ENCODE assay signal across 1 cellular context in the genomic region with DNA sequence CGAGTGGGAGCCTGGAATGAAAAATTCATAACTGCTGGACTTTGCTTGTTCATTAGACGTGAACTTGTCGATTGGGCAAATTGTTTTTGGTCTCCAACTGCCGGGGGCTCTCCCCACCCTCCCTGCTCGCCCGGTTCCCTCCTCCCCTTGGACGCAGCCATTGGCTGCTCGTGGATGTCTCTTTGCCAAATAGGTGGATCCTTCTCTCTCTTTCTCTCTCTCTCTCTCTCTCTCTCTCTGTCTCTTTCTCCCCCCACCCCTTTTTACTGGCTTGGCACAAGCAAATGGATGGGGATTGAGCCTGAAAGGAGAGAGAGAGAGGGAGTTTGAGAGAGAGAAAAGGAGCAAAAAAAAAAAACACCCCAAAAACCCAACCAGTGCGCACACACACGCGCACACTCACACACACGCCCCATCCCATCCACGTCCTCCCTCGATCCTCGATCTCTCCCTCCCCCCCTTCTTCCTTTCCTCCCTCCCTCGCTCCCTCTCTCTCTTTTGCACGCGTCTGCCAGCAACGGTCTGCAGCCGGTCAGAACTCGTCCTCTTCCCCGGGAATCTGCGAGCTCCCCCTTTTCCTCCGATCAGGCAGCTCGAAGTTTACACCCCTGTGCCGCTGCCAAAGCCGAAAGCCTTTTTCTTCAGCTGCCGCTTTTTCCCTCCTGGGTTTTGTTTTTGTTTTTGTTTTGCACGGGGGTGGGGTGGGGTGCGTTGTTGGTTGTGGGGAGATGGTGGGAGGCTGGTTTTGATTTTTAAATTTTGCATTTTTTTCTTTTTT.
TF ChIP-seq lines count a peak whose summit lies in the region.

No MANE protein-coding gene starts in this region.

TF ChIP-seq in K562, 482 proteins besides CTCF, POLR2A, EP300 and RAD21 (continued from another document and continues in another):
- TF ChIP-seq, protein P1, sequence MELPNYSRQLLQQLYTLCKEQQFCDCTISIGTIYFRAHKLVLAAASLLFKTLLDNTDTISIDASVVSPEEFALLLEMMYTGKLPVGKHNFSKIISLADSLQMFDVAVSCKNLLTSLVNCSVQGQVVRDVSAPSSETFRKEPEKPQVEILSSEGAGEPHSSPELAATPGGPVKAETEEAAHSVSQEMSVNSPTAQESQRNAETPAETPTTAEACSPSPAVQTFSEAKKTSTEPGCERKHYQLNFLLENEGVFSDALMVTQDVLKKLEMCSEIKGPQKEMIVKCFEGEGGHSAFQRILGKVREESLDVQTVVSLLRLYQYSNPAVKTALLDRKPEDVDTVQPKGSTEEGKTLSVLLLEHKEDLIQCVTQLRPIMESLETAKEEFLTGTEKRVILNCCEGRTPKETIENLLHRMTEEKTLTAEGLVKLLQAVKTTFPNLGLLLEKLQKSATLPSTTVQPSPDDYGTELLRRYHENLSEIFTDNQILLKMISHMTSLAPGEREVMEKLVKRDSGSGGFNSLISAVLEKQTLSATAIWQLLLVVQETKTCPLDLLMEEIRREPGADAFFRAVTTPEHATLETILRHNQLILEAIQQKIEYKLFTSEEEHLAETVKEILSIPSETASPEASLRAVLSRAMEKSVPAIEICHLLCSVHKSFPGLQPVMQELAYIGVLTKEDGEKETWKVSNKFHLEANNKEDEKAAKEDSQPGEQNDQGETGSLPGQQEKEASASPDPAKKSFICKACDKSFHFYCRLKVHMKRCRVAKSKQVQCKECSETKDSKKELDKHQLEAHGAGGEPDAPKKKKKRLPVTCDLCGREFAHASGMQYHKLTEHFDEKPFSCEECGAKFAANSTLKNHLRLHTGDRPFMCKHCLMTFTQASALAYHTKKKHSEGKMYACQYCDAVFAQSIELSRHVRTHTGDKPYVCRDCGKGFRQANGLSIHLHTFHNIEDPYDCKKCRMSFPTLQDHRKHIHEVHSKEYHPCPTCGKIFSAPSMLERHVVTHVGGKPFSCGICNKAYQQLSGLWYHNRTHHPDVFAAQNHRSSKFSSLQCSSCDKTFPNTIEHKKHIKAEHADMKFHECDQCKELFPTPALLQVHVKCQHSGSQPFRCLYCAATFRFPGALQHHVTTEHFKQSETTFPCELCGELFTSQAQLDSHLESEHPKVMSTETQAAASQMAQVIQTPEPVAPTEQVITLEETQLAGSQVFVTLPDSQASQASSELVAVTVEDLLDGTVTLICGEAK (IDR thresholded peaks at IDR 0.05) = peak; percentile 61
- TF ChIP-seq, protein P1 (CRISPR knock-in tag; IDR thresholded peaks at IDR 0.05) = no peak
- TF ChIP-seq, protein P2, sequence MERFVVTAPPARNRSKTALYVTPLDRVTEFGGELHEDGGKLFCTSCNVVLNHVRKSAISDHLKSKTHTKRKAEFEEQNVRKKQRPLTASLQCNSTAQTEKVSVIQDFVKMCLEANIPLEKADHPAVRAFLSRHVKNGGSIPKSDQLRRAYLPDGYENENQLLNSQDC (CRISPR knock-in tag; IDR thresholded peaks at IDR 0.05) = no peak
- TF ChIP-seq, protein P3, sequence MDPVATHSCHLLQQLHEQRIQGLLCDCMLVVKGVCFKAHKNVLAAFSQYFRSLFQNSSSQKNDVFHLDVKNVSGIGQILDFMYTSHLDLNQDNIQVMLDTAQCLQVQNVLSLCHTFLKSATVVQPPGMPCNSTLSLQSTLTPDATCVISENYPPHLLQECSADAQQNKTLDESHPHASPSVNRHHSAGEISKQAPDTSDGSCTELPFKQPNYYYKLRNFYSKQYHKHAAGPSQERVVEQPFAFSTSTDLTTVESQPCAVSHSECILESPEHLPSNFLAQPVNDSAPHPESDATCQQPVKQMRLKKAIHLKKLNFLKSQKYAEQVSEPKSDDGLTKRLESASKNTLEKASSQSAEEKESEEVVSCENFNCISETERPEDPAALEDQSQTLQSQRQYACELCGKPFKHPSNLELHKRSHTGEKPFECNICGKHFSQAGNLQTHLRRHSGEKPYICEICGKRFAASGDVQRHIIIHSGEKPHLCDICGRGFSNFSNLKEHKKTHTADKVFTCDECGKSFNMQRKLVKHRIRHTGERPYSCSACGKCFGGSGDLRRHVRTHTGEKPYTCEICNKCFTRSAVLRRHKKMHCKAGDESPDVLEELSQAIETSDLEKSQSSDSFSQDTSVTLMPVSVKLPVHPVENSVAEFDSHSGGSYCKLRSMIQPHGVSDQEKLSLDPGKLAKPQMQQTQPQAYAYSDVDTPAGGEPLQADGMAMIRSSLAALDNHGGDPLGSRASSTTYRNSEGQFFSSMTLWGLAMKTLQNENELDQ (CRISPR knock-in tag; IDR thresholded peaks at IDR 0.05; ENCODE audit: borderline replicate concordance) = no peak
- TF ChIP-seq, protein P4, sequence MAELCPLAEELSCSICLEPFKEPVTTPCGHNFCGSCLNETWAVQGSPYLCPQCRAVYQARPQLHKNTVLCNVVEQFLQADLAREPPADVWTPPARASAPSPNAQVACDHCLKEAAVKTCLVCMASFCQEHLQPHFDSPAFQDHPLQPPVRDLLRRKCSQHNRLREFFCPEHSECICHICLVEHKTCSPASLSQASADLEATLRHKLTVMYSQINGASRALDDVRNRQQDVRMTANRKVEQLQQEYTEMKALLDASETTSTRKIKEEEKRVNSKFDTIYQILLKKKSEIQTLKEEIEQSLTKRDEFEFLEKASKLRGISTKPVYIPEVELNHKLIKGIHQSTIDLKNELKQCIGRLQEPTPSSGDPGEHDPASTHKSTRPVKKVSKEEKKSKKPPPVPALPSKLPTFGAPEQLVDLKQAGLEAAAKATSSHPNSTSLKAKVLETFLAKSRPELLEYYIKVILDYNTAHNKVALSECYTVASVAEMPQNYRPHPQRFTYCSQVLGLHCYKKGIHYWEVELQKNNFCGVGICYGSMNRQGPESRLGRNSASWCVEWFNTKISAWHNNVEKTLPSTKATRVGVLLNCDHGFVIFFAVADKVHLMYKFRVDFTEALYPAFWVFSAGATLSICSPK (IDR thresholded peaks at IDR 0.05; ENCODE audit: borderline replicate concordance) = 0 out of 2 replicates have a peak, but pooled peaks have one; percentile 39
- peak in 1 of 2 experiments; percentile 28; a peak in 1 of 4 replicates for TF ChIP-seq KDM1A (IDR thresholded peaks at IDR 0.05)
- 0 out of 2 replicates have a peak, but pooled peaks have one; percentile 62 for TF ChIP-seq NBN (IDR thresholded peaks at IDR 0.05; ENCODE audit: low read depth)
- TF ChIP-seq, protein P5, sequence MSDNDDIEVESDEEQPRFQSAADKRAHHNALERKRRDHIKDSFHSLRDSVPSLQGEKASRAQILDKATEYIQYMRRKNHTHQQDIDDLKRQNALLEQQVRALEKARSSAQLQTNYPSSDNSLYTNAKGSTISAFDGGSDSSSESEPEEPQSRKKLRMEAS (CRISPR knock-in tag; IDR thresholded peaks at IDR 0.05) = peak; percentile 68
- TF ChIP-seq FOXK2 (conservative IDR thresholded peaks at IDR 0.05 in 1 of 2, IDR thresholded peaks at IDR 0.05 in 1 of 2; ENCODE audit: low read depth in 2 of 2) = peak; percentile 29 to 47; a peak in 2 of 4 replicates
- TF ChIP-seq GABPA (tag; conservative IDR thresholded peaks at IDR 0.05; ENCODE audit: low read depth) = 0 out of 2 replicates have a peak, but pooled peaks have one; percentile 15
- TF ChIP-seq RBM17 (IDR thresholded peaks at IDR 0.05; ENCODE audit: borderline replicate concordance, low read depth, low read length) = no peak
- TF ChIP-seq FOXP1 (CRISPR knock-in tag; IDR thresholded peaks at IDR 0.05) = no peak
- TF ChIP-seq CHCHD3 (CRISPR knock-in tag; IDR thresholded peaks at IDR 0.05) = no peak
- TF ChIP-seq NELFE (IDR thresholded peaks at IDR 0.05; ENCODE audit: insufficient read depth, insufficient read length) = no peak
- TF ChIP-seq, protein P6, sequence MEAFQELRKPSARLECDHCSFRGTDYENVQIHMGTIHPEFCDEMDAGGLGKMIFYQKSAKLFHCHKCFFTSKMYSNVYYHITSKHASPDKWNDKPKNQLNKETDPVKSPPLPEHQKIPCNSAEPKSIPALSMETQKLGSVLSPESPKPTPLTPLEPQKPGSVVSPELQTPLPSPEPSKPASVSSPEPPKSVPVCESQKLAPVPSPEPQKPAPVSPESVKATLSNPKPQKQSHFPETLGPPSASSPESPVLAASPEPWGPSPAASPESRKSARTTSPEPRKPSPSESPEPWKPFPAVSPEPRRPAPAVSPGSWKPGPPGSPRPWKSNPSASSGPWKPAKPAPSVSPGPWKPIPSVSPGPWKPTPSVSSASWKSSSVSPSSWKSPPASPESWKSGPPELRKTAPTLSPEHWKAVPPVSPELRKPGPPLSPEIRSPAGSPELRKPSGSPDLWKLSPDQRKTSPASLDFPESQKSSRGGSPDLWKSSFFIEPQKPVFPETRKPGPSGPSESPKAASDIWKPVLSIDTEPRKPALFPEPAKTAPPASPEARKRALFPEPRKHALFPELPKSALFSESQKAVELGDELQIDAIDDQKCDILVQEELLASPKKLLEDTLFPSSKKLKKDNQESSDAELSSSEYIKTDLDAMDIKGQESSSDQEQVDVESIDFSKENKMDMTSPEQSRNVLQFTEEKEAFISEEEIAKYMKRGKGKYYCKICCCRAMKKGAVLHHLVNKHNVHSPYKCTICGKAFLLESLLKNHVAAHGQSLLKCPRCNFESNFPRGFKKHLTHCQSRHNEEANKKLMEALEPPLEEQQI (IDR thresholded peaks at IDR 0.05) = no peak
- TF ChIP-seq, protein P7, sequence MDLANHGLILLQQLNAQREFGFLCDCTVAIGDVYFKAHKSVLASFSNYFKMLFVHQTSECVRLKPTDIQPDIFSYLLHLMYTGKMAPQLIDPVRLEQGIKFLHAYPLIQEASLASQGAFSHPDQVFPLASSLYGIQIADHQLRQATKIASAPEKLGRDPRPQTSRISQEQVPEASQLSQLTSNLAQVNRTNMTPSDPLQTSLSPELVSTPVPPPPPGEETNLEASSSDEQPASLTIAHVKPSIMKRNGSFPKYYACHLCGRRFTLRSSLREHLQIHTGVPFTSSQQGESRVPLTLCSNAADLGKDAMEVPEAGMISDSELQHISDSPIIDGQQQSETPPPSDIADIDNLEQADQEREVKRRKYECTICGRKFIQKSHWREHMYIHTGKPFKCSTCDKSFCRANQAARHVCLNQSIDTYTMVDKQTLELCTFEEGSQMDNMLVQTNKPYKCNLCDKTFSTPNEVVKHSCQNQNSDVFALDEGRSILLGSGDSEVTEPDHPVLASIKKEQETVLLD (IDR thresholded peaks at IDR 0.05) = peak; percentile 47; the same call in 1 of the 2 replicates
- peak; percentile 51 for TF ChIP-seq SP1 (CRISPR knock-in tag; IDR thresholded peaks at IDR 0.05)
- no peak for TF ChIP-seq KDM4B (IDR thresholded peaks at IDR 0.05; ENCODE audit: borderline replicate concordance in 2 of 2, low read depth in 1 of 2)
- TF ChIP-seq MYNN (IDR thresholded peaks at IDR 0.05) = 0 out of 2 replicates have a peak, but pooled peaks have one; percentile 63
- TF ChIP-seq MYNN (CRISPR knock-in tag; IDR thresholded peaks at IDR 0.05) = no peak
- TF ChIP-seq HLTF (IDR thresholded peaks at IDR 0.05) = peak; percentile 81; the same call in 1 of the 2 replicates
- no peak for TF ChIP-seq CHD4 (IDR thresholded peaks at IDR 0.05; ENCODE audit: insufficient read depth, insufficient replicate concordance, low read depth, low read length, poor library complexity, severe bottlenecking)
- TF ChIP-seq, protein P8, sequence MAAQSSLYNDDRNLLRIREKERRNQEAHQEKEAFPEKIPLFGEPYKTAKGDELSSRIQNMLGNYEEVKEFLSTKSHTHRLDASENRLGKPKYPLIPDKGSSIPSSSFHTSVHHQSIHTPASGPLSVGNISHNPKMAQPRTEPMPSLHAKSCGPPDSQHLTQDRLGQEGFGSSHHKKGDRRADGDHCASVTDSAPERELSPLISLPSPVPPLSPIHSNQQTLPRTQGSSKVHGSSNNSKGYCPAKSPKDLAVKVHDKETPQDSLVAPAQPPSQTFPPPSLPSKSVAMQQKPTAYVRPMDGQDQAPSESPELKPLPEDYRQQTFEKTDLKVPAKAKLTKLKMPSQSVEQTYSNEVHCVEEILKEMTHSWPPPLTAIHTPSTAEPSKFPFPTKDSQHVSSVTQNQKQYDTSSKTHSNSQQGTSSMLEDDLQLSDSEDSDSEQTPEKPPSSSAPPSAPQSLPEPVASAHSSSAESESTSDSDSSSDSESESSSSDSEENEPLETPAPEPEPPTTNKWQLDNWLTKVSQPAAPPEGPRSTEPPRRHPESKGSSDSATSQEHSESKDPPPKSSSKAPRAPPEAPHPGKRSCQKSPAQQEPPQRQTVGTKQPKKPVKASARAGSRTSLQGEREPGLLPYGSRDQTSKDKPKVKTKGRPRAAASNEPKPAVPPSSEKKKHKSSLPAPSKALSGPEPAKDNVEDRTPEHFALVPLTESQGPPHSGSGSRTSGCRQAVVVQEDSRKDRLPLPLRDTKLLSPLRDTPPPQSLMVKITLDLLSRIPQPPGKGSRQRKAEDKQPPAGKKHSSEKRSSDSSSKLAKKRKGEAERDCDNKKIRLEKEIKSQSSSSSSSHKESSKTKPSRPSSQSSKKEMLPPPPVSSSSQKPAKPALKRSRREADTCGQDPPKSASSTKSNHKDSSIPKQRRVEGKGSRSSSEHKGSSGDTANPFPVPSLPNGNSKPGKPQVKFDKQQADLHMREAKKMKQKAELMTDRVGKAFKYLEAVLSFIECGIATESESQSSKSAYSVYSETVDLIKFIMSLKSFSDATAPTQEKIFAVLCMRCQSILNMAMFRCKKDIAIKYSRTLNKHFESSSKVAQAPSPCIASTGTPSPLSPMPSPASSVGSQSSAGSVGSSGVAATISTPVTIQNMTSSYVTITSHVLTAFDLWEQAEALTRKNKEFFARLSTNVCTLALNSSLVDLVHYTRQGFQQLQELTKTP (IDR thresholded peaks at IDR 0.05; ENCODE audit: low read depth in 1 of 2, partially characterized antibody in 2 of 2) = peak in 1 of 2 experiments; percentile 33
